8 cellular contexts compared by ENCODE assay signal in the genomic region with DNA sequence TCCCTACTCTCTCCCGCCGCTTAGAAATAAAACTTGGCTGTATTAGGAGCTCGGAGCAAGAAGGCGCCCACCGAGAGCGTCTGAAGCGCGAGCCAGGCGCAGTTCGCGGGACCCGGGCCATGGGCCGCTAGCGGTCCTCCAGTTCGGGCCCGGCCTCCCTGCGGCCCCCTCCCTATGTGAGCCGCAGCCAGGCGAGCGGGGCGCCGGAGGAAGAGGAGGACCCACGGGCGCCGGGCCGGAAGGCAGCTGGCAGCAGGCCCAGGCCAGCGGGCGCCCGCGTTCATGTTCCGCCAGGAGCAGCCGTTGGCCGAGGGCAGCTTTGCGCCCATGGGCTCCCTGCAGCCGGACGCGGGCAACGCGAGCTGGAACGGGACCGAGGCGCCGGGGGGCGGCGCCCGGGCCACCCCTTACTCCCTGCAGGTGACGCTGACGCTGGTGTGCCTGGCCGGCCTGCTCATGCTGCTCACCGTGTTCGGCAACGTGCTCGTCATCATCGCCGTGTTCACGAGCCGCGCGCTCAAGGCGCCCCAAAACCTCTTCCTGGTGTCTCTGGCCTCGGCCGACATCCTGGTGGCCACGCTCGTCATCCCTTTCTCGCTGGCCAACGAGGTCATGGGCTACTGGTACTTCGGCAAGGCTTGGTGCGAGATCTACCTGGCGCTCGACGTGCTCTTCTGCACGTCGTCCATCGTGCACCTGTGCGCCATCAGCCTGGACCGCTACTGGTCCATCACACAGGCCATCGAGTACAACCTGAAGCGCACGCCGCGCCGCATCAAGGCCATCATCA. TPM values are rescaled to one million over a fixed set of nuclear protein-coding genes. Genes with fewer than 3 reads are reported as not detected.
A peak's percentile ranks its signal among the peaks of the same experiment; 100 is the strongest.
DNase-seq lines count a peak whose midpoint lies in the region; ATAC-seq and TF ChIP-seq lines count a peak whose summit lies in the region.

No MANE protein-coding gene starts in this region.

- intact Hi-C loops in stomach (cut with DNase I; ENCODE audit: low total_unique reads) = loop anchor here (10.0 kb wide), 2 partner anchors 127 to 287 kb away; no protein-coding TSS in a partner anchor

- H3K36me3 ChIP-seq in adipocyte (ENCODE audit: control insufficient read depth, insufficient read depth, low read length, severe bottlenecking) (peaks cover 5% of the 10 kb centered on the region), stomach (no peaks in the 10 kb centered on the region)

- DNase-seq in stimulated activated CD4-positive, alpha-beta T cell treated with anti-CD3 and anti-CD28 coated beads, Interleukin-15, amount 100 ng/mL, for 24 hours = peak; percentile 48
- DNase-seq in stimulated activated CD4-positive, alpha-beta T cell treated with anti-CD3 and anti-CD28 coated beads, Interleukin-4, amount 100 ng/mL, for 4 hours = no peak
- DNase-seq in adipocyte (ENCODE audit: low read depth) = peak; percentile 13
- DNase-seq in iris pigment epithelial cell (ENCODE audit: low read depth) = peak; percentile 8
- DNase-seq in stomach = no peak
- no peak for DNase-seq in activated CD4-positive, CD25-positive, alpha-beta regulatory T cell treated with anti-CD3 and anti-CD28 coated beads, Interleukin-2, amount 50 U/mL, for 72 hours
- no peak for DNase-seq in NCI-H1930 (lab: John Stamatoyannopoulos, UW)

- TF ChIP-seq EP300 in stomach (IDR thresholded peaks at IDR 0.05) = no peak

- peaks cover 22% of the 10 kb centered on the region for H3K4me1 ChIP-seq in adipocyte (ENCODE audit: control insufficient read depth, insufficient read depth, low read length)
- peaks cover 31 to 39% (median 32%) of the 10 kb centered on the region in 4 donors for H3K4me1 ChIP-seq in stomach

- WGBS in stomach, 5 donors = 8 to 29% (median 11%) methylated on average over 45 to 81 of the region's 82 CpGs

- H3K9me3 ChIP-seq in adipocyte (ENCODE audit: control insufficient read depth, low read length) = no peaks in the 10 kb centered on the region
- no peaks in the 10 kb centered on the region for H3K9me3 ChIP-seq in stomach

- peak overlapping the region in 1 of 5 donors; percentile 53 for H3K27ac ChIP-seq in stomach

- ATAC-seq in HG03565 (IDR thresholded peaks at IDR 0.05; ENCODE audit: unreplicated experiment) = no peak

- no peak for TF ChIP-seq POLR2A in stomach (IDR thresholded peaks at IDR 0.05)

- H3K4me3 ChIP-seq in adipocyte (ENCODE audit: low read length) = peak overlapping the region; percentile 85
- peak overlapping the region; percentile 47 to 71 (median 54) for H3K4me3 ChIP-seq in stomach

- TF ChIP-seq CTCF in stomach (IDR thresholded peaks at IDR 0.05) = no peak

- H3K27me3 ChIP-seq in adipocyte (replicated peaks; ENCODE audit: control insufficient read depth, insufficient read depth, low read length) (peaks cover 3% of the 10 kb centered on the region), stomach (peaks cover 12 to 85% (median 54%) of the 10 kb centered on the region in 3 donors)

- peak overlapping the region; percentile 81 for H3K9ac ChIP-seq in adipocyte (ENCODE audit: low read length)

RNA-seq across cellular contexts. Expression of a gene that starts 1.1 kb away (rescaled TPM):
- 1 to 10 TPM in 2 of 5 donors, under 1 TPM in 2, not detected in 1; 0.58 to 4.9 (median 1.2) TPM for total RNA-seq in stomach
- under 1 TPM; 0.25 to 0.65 (median 0.31) TPM for polyA plus RNA-seq in stomach

Comparison
In these comparisons a context has a peak if more than half of its experiments do, and no peak if none do; other contexts are left out.
1. DNase-seq: peak in stimulated activated CD4-positive, alpha-beta T cell treated with anti-CD3 and anti-CD28 coated beads, Interleukin-15, amount 100 ng/mL, for 24 hours (single experiment), adipocyte (single experiment) and iris pigment epithelial cell (single experiment); none in stimulated activated CD4-positive, alpha-beta T cell treated with anti-CD3 and anti-CD28 coated beads, Interleukin-4, amount 100 ng/mL, for 4 hours (0 of 2), stomach (single experiment), activated CD4-positive, CD25-positive, alpha-beta regulatory T cell treated with anti-CD3 and anti-CD28 coated beads, Interleukin-2, amount 50 U/mL, for 72 hours (single experiment) and NCI-H1930 (0 of 2).